In the genomic region with DNA sequence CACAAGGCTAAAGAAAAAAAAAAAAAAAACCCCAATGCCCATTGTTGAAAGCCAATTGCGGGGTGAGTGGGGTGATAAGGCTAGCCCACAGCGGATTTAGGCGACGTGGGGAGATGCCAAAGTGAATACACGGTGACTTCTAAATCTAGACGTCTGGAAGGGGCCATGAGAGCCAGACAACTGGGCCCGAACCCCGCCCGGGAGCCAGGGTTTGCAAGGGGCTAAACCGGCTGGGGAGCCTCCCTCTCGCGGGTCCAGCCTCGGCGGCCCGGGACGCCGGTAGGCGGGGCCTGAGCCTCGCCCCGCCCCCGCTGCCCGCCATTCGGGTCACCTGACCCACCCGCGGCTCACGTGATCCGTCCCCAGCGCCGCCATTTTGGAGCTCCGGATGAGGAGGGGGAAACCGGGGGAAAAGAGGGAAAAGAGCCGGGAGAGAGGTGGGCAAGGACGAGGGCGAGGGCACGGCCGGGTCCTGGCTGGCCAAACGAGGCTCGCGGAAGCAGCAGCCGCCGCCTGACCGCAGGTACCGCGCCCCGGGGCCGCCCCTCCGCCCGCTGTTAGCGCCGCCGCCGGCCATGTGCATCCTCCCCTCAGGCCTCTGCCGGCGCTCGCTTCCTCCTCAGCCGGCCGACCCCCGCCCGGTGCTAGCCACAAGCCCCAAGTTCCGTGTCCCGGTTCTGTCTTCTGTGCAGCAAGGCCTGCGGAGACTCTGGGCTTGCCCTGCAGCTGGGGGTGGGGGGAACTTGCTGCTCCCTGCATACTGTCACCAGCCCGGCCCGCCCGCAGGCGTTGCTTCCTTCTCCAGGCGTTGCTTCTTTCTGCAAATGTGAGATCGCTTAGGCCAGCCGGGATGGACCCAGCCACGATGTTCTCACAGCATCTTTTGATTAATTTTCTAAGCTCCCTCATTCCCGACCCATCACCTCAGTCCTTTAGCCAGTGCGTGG, we compare ENCODE assay signal across 8 cellular contexts. TPM values are rescaled to one million over a fixed set of nuclear protein-coding genes. Genes with fewer than 3 reads are reported as not detected.
A peak's percentile ranks its signal among the peaks of the same experiment; 100 is the strongest.
DNase-seq lines count a peak whose midpoint lies in the region; ATAC-seq, FAIRE-seq and TF ChIP-seq lines count a peak whose summit lies in the region.

A gene (plus strand): TSS at position 350 of the 947 bp plus-strand sequence. CDS start 7,221 bp downstream, outside the sequence.

- H4K20me1 ChIP-seq in DOHH2 (ENCODE audit: control insufficient read depth, insufficient read depth, low read depth, low read length) = peaks cover 5% of the 10 kb centered on the region; the same call in 1 of the 2 replicates

- peaks cover 40% of the 10 kb centered on the region for H3K4me1 ChIP-seq in DOHH2 (ENCODE audit: control insufficient read depth, low read length)

- no peaks in the 10 kb centered on the region; the same call in 1 of the 2 replicates for H3F3A ChIP-seq in DOHH2 (ENCODE audit: control insufficient read depth, insufficient read depth)

- peak; percentile 82 for DNase-seq in KBM-7
- peak; percentile 40 for DNase-seq in RCC 7860 (ENCODE audit: low spot score)
- peak; percentile 62 to 76 for DNase-seq in activated T-helper 1 cell treated with anti-CD3 and anti-CD28 coated beads, Interleukin-2, amount 50 U/mL, for 16 hours (ENCODE audit: low read depth in 1 of 2, low spot score in 1 of 2)
- peak; percentile 58 for DNase-seq in fibroblast of peridontal ligament (ENCODE audit: extremely low read depth)
- peak; percentile 82 for DNase-seq in natural killer cell
- DNase-seq in stimulated activated naive CD4-positive, alpha-beta T cell (lab: John Stamatoyannopoulos, UW) = peak; percentile 63 to 88 (median 74)

- no peaks in the 10 kb centered on the region for H3K9me2 ChIP-seq in DOHH2 (replicated peaks; ENCODE audit: control insufficient read depth, low read length)

- H3K9me3 Mint-ChIP-seq in natural killer cell = no peaks in the 10 kb centered on the region

- H3K36me3 Mint-ChIP-seq in natural killer cell = peaks cover 13% of the 10 kb centered on the region

- no peaks in the 10 kb centered on the region for H3K27me3 Mint-ChIP-seq in natural killer cell (ENCODE audit: low read depth in 2 of 2)

- peaks cover 39 to 40% of the 10 kb centered on the region in 2 donors for H3K4me1 Mint-ChIP-seq in natural killer cell

- peak within 1 kb of the TSS; percentile 92 to 97 for H3K27ac Mint-ChIP-seq in natural killer cell

- peak within 1 kb of the TSS; percentile 68 for H3K4me2 ChIP-seq in DOHH2 (ENCODE audit: low read length)

- H3K79me2 ChIP-seq in DOHH2 (ENCODE audit: control insufficient read depth, low read length) = peaks cover 51% of the 10 kb centered on the region

- in situ Hi-C loops in KBM-7 (cut with MboI; ENCODE audit: low pct_unique_long_range_greater_than_20kb, low sequenced_read_pairs) = no loop called here

- H3K27ac ChIP-seq in DOHH2 (ENCODE audit: low read depth, low read length) = peak within 1 kb of the TSS; percentile 39

- H3K36me3 ChIP-seq in DOHH2 (ENCODE audit: control insufficient read depth, low read length) = peaks cover 45% of the 10 kb centered on the region

- peak; percentile 87 for ATAC-seq in GM21723 (IDR thresholded peaks at IDR 0.05; ENCODE audit: unreplicated experiment)
- ATAC-seq in natural killer cell = peak; percentile 85 to 92 (median 92)

- TF ChIP-seq CTCF in DOHH2 (IDR thresholded peaks at IDR 0.05; ENCODE audit: low read depth, low read length, poor library complexity, severe bottlenecking) (peak; percentile 27), natural killer cell (IDR thresholded peaks at IDR 0.05) (no peak)

- no peak for FAIRE-seq in RCC 7860 (lab: Jason Lieb, UNC)

- H3K27me3 ChIP-seq in DOHH2 (ENCODE audit: control insufficient read depth, low read length) = peaks cover 5% of the 10 kb centered on the region; the same call in 1 of the 2 replicates

- intact Hi-C loops in natural killer cell (cut with micrococcal nuclease) = loop anchor here (2.0 kb wide), 2 partner anchors 59 to 235 kb away; a partner anchor contains a TSS

- H3K9me3 ChIP-seq in DOHH2 (ENCODE audit: control insufficient read depth, insufficient read depth, low read length) = no peaks in the 10 kb centered on the region

- H3K4me3 Mint-ChIP-seq in natural killer cell = peak within 1 kb of the TSS; percentile 98

- H3K4me3 ChIP-seq in DOHH2 (ENCODE audit: low read length) = peak within 1 kb of the TSS; percentile 95

RNA-seq across cellular contexts. Expression of the gene that starts here (rescaled TPM):
- total RNA-seq in natural killer cell = 10 to 100 TPM; 27.9 to 34.6 (median 29.1) TPM

Comparison
In these comparisons a context has a peak if more than half of its experiments do, and no peak if none do; other contexts are left out.
1. Peak in every context shown above with its lines: DNase-seq, ATAC-seq, H3K4me3 ChIP-seq and H3K27ac ChIP-seq.